ENCODE assay signal across 20 cellular contexts in the genomic region with DNA sequence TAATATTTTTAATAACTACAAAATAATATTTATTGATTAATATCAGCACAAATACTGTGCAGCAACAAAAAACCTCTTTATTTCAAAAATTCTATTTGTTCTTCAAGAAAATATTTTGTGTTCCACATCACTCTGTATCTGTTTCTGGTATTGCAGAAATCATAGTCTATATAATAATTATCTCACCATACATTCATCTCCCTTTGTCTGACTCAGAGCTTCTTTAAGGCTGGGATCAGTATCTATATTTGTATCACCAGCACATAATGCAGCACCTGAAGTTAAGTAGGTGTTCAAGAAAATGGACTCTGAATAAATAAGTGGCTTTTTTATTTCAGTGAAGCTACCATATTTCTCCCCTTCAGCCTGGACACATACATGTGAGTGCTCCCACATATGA. TPM values are rescaled to one million over a fixed set of nuclear protein-coding genes. Genes with fewer than 3 reads are reported as not detected.
"Had no signal": no experiment of that assay in that cellular context is flagged by ENCODE, and none has a peak within 500 bp of the region (broad histone marks: within the 10 kb centered on the region; RNA-seq: fewer than 3 reads in every experiment).

No MANE protein-coding gene starts in this region.

- H3K27ac ChIP-seq: esophagus muscularis mucosa, tibial artery, uterus had no signal

- DNase-seq: activated CD4-positive, alpha-beta T cell treated with anti-CD3 and anti-CD28 coated beads, Interleukin-2, amount 10 ng/mL, durations not matched to agents 24 days and 14 days; activated CD8-positive, alpha-beta memory T cell treated with anti-CD3 and anti-CD28 coated beads, Interleukin-2, amount 50 U/mL, for 4 hours; activated naive CD4-positive, alpha-beta T cell treated with anti-CD3 and anti-CD28 coated beads, Interleukin-2, amount 10 ng/mL, durations not matched to agents 7 days and 5 days; activated naive CD8-positive, alpha-beta T cell treated with anti-CD3 and anti-CD28 coated beads, Interleukin-2, amount 50 U/mL, for 24 hours; activated T-cell treated with anti-CD3 and anti-CD28 coated beads, Interleukin-2, amount 50 U/mL, for 4 hours; anterior cingulate cortex; cortex of kidney; hippocampal formation; islet precursor cell; midbrain; occipital lobe; stimulated activated naive CD8-positive, alpha-beta T cell treated with anti-CD3 and anti-CD28 coated beads, Interleukin-15, Interleukin-2, amounts not matched to agents 100 U/mL and 50 U/mL, for 24 hours; substantia nigra; tibial artery; uterus had no signal

- H3K9me3 ChIP-seq: esophagus muscularis mucosa, tibial artery, uterus had no signal

- FAIRE-seq: endometrium had no signal

- H3K36me3 ChIP-seq: esophagus muscularis mucosa, tibial artery, uterus had no signal

- H3K4me3 ChIP-seq: esophagus muscularis mucosa, lung, tibial artery, uterus had no signal

- H3K27me3 ChIP-seq: uterus had no signal

RNA-seq across cellular contexts. Expression of gene MARCHF4, which starts 1.6 kb away (rescaled TPM):
- total RNA-seq: activated CD4-positive, alpha-beta T cell treated with anti-CD3 and anti-CD28 coated beads, Interleukin-2, amount 10 ng/mL, durations not matched to agents 24 days and 14 days; activated T-cell treated with anti-CD3 and anti-CD28 coated beads, Interleukin-2, amount 50 U/mL, for 4 hours; esophagus muscularis mucosa; skeletal muscle tissue; T-helper 1 cell treated with Interleukin-12 subunit alpha and Interleukin-12 subunit beta and Interleukin-4 antibody, amounts not matched to agents 30 ng/mL and 1 ng/mL, for 36 hours had no signal
